In the genomic region with DNA sequence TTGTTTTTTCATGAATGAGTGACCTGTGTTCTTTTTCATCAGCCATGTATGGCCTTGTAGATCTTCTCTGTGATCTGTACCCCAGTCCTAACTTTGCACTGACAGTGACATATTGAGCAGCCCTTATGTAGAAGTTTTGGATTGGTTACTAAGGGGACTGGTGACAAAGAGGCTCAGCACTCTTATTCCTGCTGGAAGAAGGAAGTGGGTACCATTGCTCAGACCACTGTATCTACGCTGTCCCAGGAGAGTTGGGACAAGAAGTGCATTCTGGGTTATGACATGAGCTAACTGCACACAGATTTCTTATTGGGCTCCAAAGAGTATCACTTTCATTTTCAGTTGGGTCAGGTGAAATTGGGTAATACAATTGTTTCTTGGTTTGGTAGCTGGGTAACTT, we compare ENCODE assay signal across 18 cellular contexts.
DNase-seq lines count a peak whose midpoint lies in the region; ATAC-seq, FAIRE-seq and TF ChIP-seq lines count a peak whose summit lies in the region.
"Had no signal": no experiment of that assay in that cellular context is flagged by ENCODE, and none has a peak within 500 bp of the region (broad histone marks: within the 10 kb centered on the region; RNA-seq: fewer than 3 reads in every experiment).

No MANE protein-coding gene starts in this region.

- H3K4me2 ChIP-seq in osteoblast (ENCODE audit: insufficient read depth, low read length) (no peak overlapping the region), Karpas-422 (ENCODE audit: low read depth, low read length, poor library complexity, severe bottlenecking) (no peak overlapping the region)

- peak; percentile 47 for ATAC-seq in HG03175 (IDR thresholded peaks at IDR 0.05; ENCODE audit: unreplicated experiment)
- ATAC-seq: Panc1 had no signal

- H3K79me2 ChIP-seq in osteoblast (ENCODE audit: insufficient read depth, low read length) (peaks cover 32% of the 10 kb centered on the region), Karpas-422 (ENCODE audit: low read length) (no peaks in the 10 kb centered on the region)

- H3K27me3 ChIP-seq in adipocyte (replicated peaks; ENCODE audit: control insufficient read depth, insufficient read depth, low read length) (no peaks in the 10 kb centered on the region), osteoblast (ENCODE audit: insufficient read depth, low read length) (no peaks in the 10 kb centered on the region), Karpas-422 (ENCODE audit: low read length) (no peaks in the 10 kb centered on the region; the same call in 1 of the 2 replicates)
- H3K27me3 ChIP-seq: dorsolateral prefrontal cortex had no signal

- no peak overlapping the region for H3K9ac ChIP-seq in adipocyte (ENCODE audit: low read length)
- no peak overlapping the region for H3K9ac ChIP-seq in Karpas-422 (ENCODE audit: low read length)

- H2AFZ ChIP-seq in osteoblast (ENCODE audit: low read length) (no peak overlapping the region), Karpas-422 (ENCODE audit: low read length) (no peak overlapping the region)

- DNase-seq in GM12892 (ENCODE audit: insufficient read length): no peak
- peak; percentile 38 for DNase-seq in adipocyte (ENCODE audit: low read depth)
- DNase-seq in osteoblast (ENCODE audit: insufficient read length, low spot score, missing footprints): no peak
- no peak for DNase-seq in effector CD8-positive, alpha-beta T cell (lab: John Stamatoyannopoulos, UW)
- DNase-seq in putamen (ENCODE audit: low spot score): no peak
- no peak for DNase-seq in T-helper 9 cell
- no peak for DNase-seq in Karpas-422
- DNase-seq: activated CD4-positive, alpha-beta T cell treated with anti-CD3 and anti-CD28 coated beads, Interleukin-2, amount 50 U/mL, for 4 hours; amygdala; dorsolateral prefrontal cortex; GOT3; NCI-H1105; NCI-H446 treated with DMSO at 0.1 percent for 48 hours; posterior cingulate gyrus; stimulated activated CD4-positive, alpha-beta T cell treated with anti-CD3 and anti-CD28 coated beads, Interleukin-2, amount 100 ng/mL, for 48 hours had no signal

- TF ChIP-seq CTCF in osteoblast (IDR thresholded peaks at IDR 0.05; ENCODE audit: extremely low read depth, low read depth, low read length): no peak

- peaks cover 30% of the 10 kb centered on the region for H3K4me1 ChIP-seq in adipocyte (ENCODE audit: control insufficient read depth, insufficient read depth, low read length)
- H3K4me1 ChIP-seq in osteoblast (ENCODE audit: insufficient read depth, low read length): peaks cover 30% of the 10 kb centered on the region
- no peaks in the 10 kb centered on the region for H3K4me1 ChIP-seq in Karpas-422 (ENCODE audit: low read length)

- FAIRE-seq in GM12892 (lab: Jason Lieb, UNC): peak; percentile 48
- FAIRE-seq: frontal cortex had no signal

- H4K20me1 ChIP-seq in osteoblast (ENCODE audit: insufficient read depth, low read length): peaks cover 15% of the 10 kb centered on the region
- no peaks in the 10 kb centered on the region for H4K20me1 ChIP-seq in Karpas-422 (ENCODE audit: insufficient read depth, low read depth, low read length)

- H3K9me2 ChIP-seq in Karpas-422 (replicated peaks; ENCODE audit: insufficient read depth, low read length): no peaks in the 10 kb centered on the region

- H3K4me3 ChIP-seq in adipocyte (ENCODE audit: low read length) (no peak overlapping the region), osteoblast (ENCODE audit: insufficient read depth, low read length) (no peak overlapping the region), Karpas-422 (ENCODE audit: low read length) (no peak overlapping the region)
- H3K4me3 ChIP-seq: dorsolateral prefrontal cortex had no signal

- TF ChIP-seq POLR2A in GM12892 (IDR thresholded peaks at IDR 0.05; ENCODE audit: low read depth, low read length): no peak

- no peaks in the 10 kb centered on the region for H3K9me3 ChIP-seq in adipocyte (ENCODE audit: control insufficient read depth, low read length)
- H3K9me3 ChIP-seq in osteoblast (ENCODE audit: low read depth, low read length): no peaks in the 10 kb centered on the region
- no peaks in the 10 kb centered on the region for H3K9me3 ChIP-seq in Karpas-422 (ENCODE audit: low read length)

- H3K36me3 ChIP-seq in adipocyte (ENCODE audit: control insufficient read depth, insufficient read depth, low read length, severe bottlenecking) (peaks cover 51% of the 10 kb centered on the region), osteoblast (ENCODE audit: insufficient read depth, low read length) (peaks cover 42% of the 10 kb centered on the region), Karpas-422 (ENCODE audit: insufficient read depth, low read length) (no peaks in the 10 kb centered on the region)

- H3K27ac ChIP-seq in osteoblast (ENCODE audit: low read depth, low read length): peak overlapping the region; percentile 55
- H3K27ac ChIP-seq in Karpas-422 (ENCODE audit: low read length): no peak overlapping the region
- H3K27ac ChIP-seq: dorsolateral prefrontal cortex had no signal
